8 cellular contexts compared by ENCODE assay signal in the genomic region with DNA sequence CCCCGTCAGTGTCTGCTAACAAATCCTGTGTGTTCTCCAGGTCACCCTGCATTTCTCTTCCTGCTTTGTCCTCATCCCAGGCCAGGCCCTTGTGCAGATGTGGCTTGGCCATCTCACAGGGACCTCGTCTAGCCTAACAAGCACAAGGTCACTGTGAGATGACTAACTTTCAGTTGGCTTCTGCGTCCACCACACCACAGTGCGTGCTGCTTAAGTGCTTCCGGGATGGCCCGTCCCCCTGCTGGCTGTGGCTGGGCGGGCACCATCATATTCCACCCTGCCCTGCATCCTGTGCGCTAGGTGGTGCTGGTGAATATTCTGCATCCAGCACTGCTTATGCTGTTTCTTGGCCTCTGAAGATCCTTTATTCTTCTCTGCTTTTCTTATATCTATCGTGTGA. TPM values are rescaled to one million over a fixed set of nuclear protein-coding genes. Genes with fewer than 3 reads are reported as not detected.
A peak's percentile ranks its signal among the peaks of the same experiment; 100 is the strongest.
DNase-seq lines count a peak whose midpoint lies in the region; ATAC-seq lines count a peak whose summit lies in the region.

No MANE protein-coding gene starts in this region.

- peak; percentile 25 to 40 for ATAC-seq in right cardiac atrium
- ATAC-seq in Right ventricle myocardium inferior = no peak
- ATAC-seq in GM21529 (IDR thresholded peaks at IDR 0.05; ENCODE audit: unreplicated experiment) = no peak
- no peak for ATAC-seq in HG03097 (IDR thresholded peaks at IDR 0.05; ENCODE audit: low FRiP score, unreplicated experiment)

- DNase-seq in right cardiac atrium = no peak
- no peak for DNase-seq in Right ventricle myocardium inferior (ENCODE audit: missing footprints)
- DNase-seq in SK-MEL-5 (ENCODE audit: low read depth, low spot score) = peak; percentile 65
- peak; percentile 35 for DNase-seq in iPS-NIHi11 (ENCODE audit: low spot score)
- DNase-seq in ureter (ENCODE audit: low spot score) = peak; percentile 47
- no peak for DNase-seq in KG1 (lab: John Stamatoyannopoulos, UW)

- intact Hi-C loops in right cardiac atrium (cut with DNase I) (no loop called here), Right ventricle myocardium inferior (cut with DNase I) (loop anchor here (5.0 kb wide), 1 partner anchor 36 kb away; the partner anchor contains the start of gene RBBP7)

- no peaks in the 10 kb centered on the region for H3K27me3 ChIP-seq in right cardiac atrium (ENCODE audit: control insufficient read depth, insufficient read depth)

- no peak overlapping the region for H3K4me3 ChIP-seq in right cardiac atrium (ENCODE audit: low read length)

- no peak overlapping the region for H3K27ac ChIP-seq in right cardiac atrium (ENCODE audit: low read length)

- 62% methylated on average over 9 of the region's 9 CpGs for WGBS in right cardiac atrium

- H3K9me3 ChIP-seq in right cardiac atrium (ENCODE audit: control insufficient read depth, low read length) = no peaks in the 10 kb centered on the region

- H3K4me1 ChIP-seq in right cardiac atrium (ENCODE audit: control insufficient read depth, insufficient read depth, low read length) = peaks cover 6% of the 10 kb centered on the region

- in situ Hi-C loops in SK-MEL-5 (cut with HindIII; ENCODE audit: low pct_unique_long_range_greater_than_20kb, low sequenced_read_pairs) = no loop called here

RNA-seq across cellular contexts. Expression of gene RBBP7, which starts 33.8 kb away (rescaled TPM):
- 10 to 100 TPM; 86.9 to 99.3 (median 92.3) TPM for total RNA-seq in right cardiac atrium
- polyA plus RNA-seq in right cardiac atrium = 118 TPM
- 108 TPM for total RNA-seq in Right ventricle myocardium inferior
- total RNA-seq in SK-MEL-5 (2014; rRNA removed; shearing (Covaris generic)) = 101 and 107 TPM in 2 replicates
- 109 and 112 TPM in 2 replicates for polyA plus RNA-seq in SK-MEL-5 (2015; cell fraction: cytosol; rRNA removed)
- polyA plus RNA-seq in SK-MEL-5 (2015; cell fraction: nucleus; rRNA removed) = 225 and 230 TPM in 2 replicates
- total RNA-seq in ureter = 133 TPM

RNA-seq across cellular contexts. Expression of gene TXLNG, which starts 50.1 kb away (rescaled TPM):
- total RNA-seq in right cardiac atrium (1 to 10 TPM; 5.9 to 8.0 (median 7.1) TPM), Right ventricle myocardium inferior (5.2 TPM), ureter (16.8 TPM)
- polyA plus RNA-seq in right cardiac atrium = 4.6 TPM
- total RNA-seq in SK-MEL-5 (2014; rRNA removed; shearing (Covaris generic)) = 14.7 and 15.3 TPM in 2 replicates
- polyA plus RNA-seq in SK-MEL-5 (2015; cell fraction: cytosol; rRNA removed) = 16.8 and 24.1 TPM in 2 replicates
- 30.0 and 51.3 TPM in 2 replicates for polyA plus RNA-seq in SK-MEL-5 (2015; cell fraction: nucleus; rRNA removed)

Comparison
In these comparisons a context has a peak if more than half of its experiments do, and no peak if none do; other contexts are left out.
1. ATAC-seq: peak in right cardiac atrium (2 of 2); none in Right ventricle myocardium inferior (single experiment), GM21529 (single experiment) and HG03097 (single experiment).
2. DNase-seq: peak in SK-MEL-5 (single experiment), iPS-NIHi11 (single experiment) and ureter (single experiment); none in right cardiac atrium (0 of 3), Right ventricle myocardium inferior (single experiment) and KG1 (single experiment).